27 cellular contexts compared by ENCODE assay signal in genomic region chr2:23204650-23205049, GRCh38.
"Had no signal": no experiment of that assay in that cellular context is flagged by ENCODE, and none has a peak within 500 bp of the region (broad histone marks: within the 10 kb centered on the region; RNA-seq: fewer than 3 reads in every experiment).

No MANE protein-coding gene starts in this region.

- H3K4me1 ChIP-seq: heart right ventricle, neural progenitor cell, parathyroid adenoma, psoas muscle, spleen, testis, thyroid gland, upper lobe of right lung had no signal

- H3K27me3 ChIP-seq: hepatocyte, neural progenitor cell, neutrophil, right lobe of liver, spleen, testis, thyroid gland, upper lobe of right lung had no signal

- DNase-seq: heart right ventricle; lower lobe of right lung; mammary epithelial cell; mesenchymal stem cell; naive B cell; natural killer cell; nephron progenitor cell; occipital lobe; psoas muscle; right lobe of liver; small intestine; spleen; stimulated activated CD4-positive, alpha-beta T cell treated with anti-CD3 and anti-CD28 coated beads, Interleukin-2, amount 100 ng/mL, for 48 hours; stimulated activated CD4-positive, alpha-beta T cell treated with anti-CD3 and anti-CD28 coated beads, Interleukin-4, amount 100 ng/mL, for 4 hours; stimulated activated CD8-positive, alpha-beta memory T cell treated with anti-CD3 and anti-CD28 coated beads, Interleukin-4, amount 100 ng/mL, for 48 hours; stimulated activated naive CD4-positive, alpha-beta T cell treated with Interleukin-2 at 50 U/mL for 16 hours; stimulated activated naive CD8-positive, alpha-beta T cell treated with anti-CD3 and anti-CD28 coated beads, Interleukin-15, amount 100 ng/mL, for 72 hours; testis; thyroid gland; trophoblast cell; upper lobe of right lung had no signal

- FAIRE-seq: small intestine, urothelium cell line had no signal

- H3K36me3 ChIP-seq: heart right ventricle, lower lobe of right lung, neural progenitor cell, neutrophil, right lobe of liver, spleen, thyroid gland, upper lobe of right lung had no signal

- ATAC-seq: lower lobe of right lung; natural killer cell; psoas muscle; right lobe of liver; stimulated activated memory B cell treated with anti-CD40 and anti-IgM and Interleukin-4, amounts not matched to agents 10 μg/mL and 1 μg/mL and 100 μg/mL, for 72 hours; stimulated activated naive CD8-positive, alpha-beta T cell treated with anti-CD3 and anti-CD28 coated beads, Interleukin-15, amount 100 ng/mL, for 72 hours; upper lobe of right lung had no signal

- H3K27ac ChIP-seq: heart right ventricle, hepatocyte, lower lobe of right lung, neural progenitor cell, neutrophil, parathyroid adenoma, psoas muscle, right lobe of liver, spleen, testis, thyroid gland, upper lobe of right lung had no signal

- H3K4me3 ChIP-seq: heart right ventricle, hepatocyte, lower lobe of right lung, neural progenitor cell, psoas muscle, right lobe of liver, spleen, testis, thyroid gland, upper lobe of right lung had no signal

- H3K9me3 ChIP-seq: lower lobe of right lung, neutrophil, right lobe of liver, testis, thyroid gland, upper lobe of right lung had no signal
